7 cellular contexts compared by ENCODE assay signal in genomic region chr20:44714701-44715494, GRCh38. TPM values are rescaled to one million over a fixed set of nuclear protein-coding genes. Genes with fewer than 3 reads are reported as not detected.
DNase-seq lines count a peak whose midpoint lies in the region; ATAC-seq and TF ChIP-seq lines count a peak whose summit lies in the region.

TSS of gene CCN5 (plus strand) at chr20:44715369. CDS start at chr20:44715391, 22 bp downstream.

- no peaks in the 10 kb centered on the region for H3K79me2 ChIP-seq in hepatocyte

- no peak for ATAC-seq in HG02884 (IDR thresholded peaks at IDR 0.05; ENCODE audit: unreplicated experiment)

- H3K9me3 ChIP-seq in adrenal gland (replicated peaks in 1 of 3) (no peaks in the 10 kb centered on the region), hepatocyte (ENCODE audit: low read depth) (no peaks in the 10 kb centered on the region)

- TF ChIP-seq CTCF in adrenal gland (IDR thresholded peaks at IDR 0.05) (no peak), hepatocyte (IDR thresholded peaks at IDR 0.05; ENCODE audit: poor library complexity) (no peak), subcutaneous adipose tissue (IDR thresholded peaks at IDR 0.05; ENCODE audit: low read depth) (no peak), GM20000 (IDR thresholded peaks at IDR 0.05; ENCODE audit: extremely low read depth, missing control alignments) (no peak)

- WGBS in adrenal gland, 4 donors, result 29 to 40% (median 31%) methylated on average over 20 to 28 of the region's 28 CpGs
- WGBS in hepatocyte (ENCODE audit: low lambda C conversion rate, missing lambda C conversion rate), result 71% methylated on average over 16 of the region's 28 CpGs

- peak; percentile 86 for DNase-seq in LoVo (ENCODE audit: low spot score)
- peak; percentile 85 to 94 (median 92) for DNase-seq in adrenal gland
- peak; percentile 70 for DNase-seq in hepatocyte (ENCODE audit: low spot score)
- no peak for DNase-seq in GM20000 (ENCODE audit: low spot score)
- no peak for DNase-seq in germinal center (ENCODE audit: low spot score)

- H3K4me3 ChIP-seq in adrenal gland (peak within 1 kb of the TSS in 1 of 4 donors; percentile 4), hepatocyte (no peak within 1 kb of the TSS)

- H3K9me2 ChIP-seq in hepatocyte (replicated peaks; ENCODE audit: insufficient read depth), result no peaks in the 10 kb centered on the region

- no peak for TF ChIP-seq POLR2A in adrenal gland (IDR thresholded peaks at IDR 0.05)

- H3K36me3 ChIP-seq in adrenal gland (replicated peaks in 1 of 2), result no peaks in the 10 kb centered on the region
- no peaks in the 10 kb centered on the region for H3K36me3 ChIP-seq in hepatocyte (replicated peaks; ENCODE audit: insufficient read depth, low read depth)

- H2AFZ ChIP-seq in hepatocyte, result no peak within 1 kb of the TSS

- no peak within 1 kb of the TSS for H3K4me2 ChIP-seq in hepatocyte

- H3K27me3 ChIP-seq in adrenal gland, result no peaks in the 10 kb centered on the region
- no peaks in the 10 kb centered on the region for H3K27me3 ChIP-seq in hepatocyte

- H4K20me1 ChIP-seq in hepatocyte (ENCODE audit: insufficient read depth, poor library complexity, severe bottlenecking), result no peaks in the 10 kb centered on the region

- peak within 1 kb of the TSS in 3 of 5 donors; percentile 61 to 82 (median 78) for H3K27ac ChIP-seq in adrenal gland
- no peak within 1 kb of the TSS for H3K27ac ChIP-seq in hepatocyte

- peaks cover 27 to 29% of the 10 kb centered on the region in 2 donors for H3K4me1 ChIP-seq in adrenal gland (replicated peaks in 1 of 2)
- H3K4me1 ChIP-seq in hepatocyte (ENCODE audit: insufficient read depth), result no peaks in the 10 kb centered on the region

- intact Hi-C loops in adrenal gland (cut with DNase I), result no loop called here

RNA-seq across cellular contexts. Expression of gene CCN5, which starts in this region (rescaled TPM):
- total RNA-seq in adrenal gland (100 to 1,000 TPM in 2 of 8 donors, 10 to 100 TPM in 6; 24.5 to 115 (median 63.1) TPM), hepatocyte (0.12 and 0.53 TPM in 2 replicates), subcutaneous adipose tissue (1,000 to 10,000 TPM in 1 of 4 donors, 100 to 1,000 TPM in 3; 153 to 1,717 (median 223) TPM)
- polyA plus RNA-seq in adrenal gland (10 to 100 TPM in 2 of 3 donors, 1 to 10 TPM in 1; 8.0 to 47.3 (median 19.1) TPM), hepatocyte (0.82 TPM in 1 of 2 replicates, not detected in the other)

Comparison
In these comparisons a context has a peak if more than half of its experiments do, and no peak if none do; other contexts are left out.
1. RNA of gene CCN5 (total RNA-seq): 153 to 1,717 TPM in subcutaneous adipose tissue and 24.5 to 115 TPM in adrenal gland; 0.12 to 0.53 TPM in hepatocyte; every median in the first group is over 10 times any median in the second.
2. Peak in DNase-seq in hepatocyte; RNA of the gene not detected or under 1 TPM.
3. DNase-seq: peak in LoVo (single experiment) and adrenal gland (7 of 7); none in GM20000 (single experiment) and germinal center (single experiment).